Comparison of ENCODE assay signal across 9 cellular contexts in the genomic region with DNA sequence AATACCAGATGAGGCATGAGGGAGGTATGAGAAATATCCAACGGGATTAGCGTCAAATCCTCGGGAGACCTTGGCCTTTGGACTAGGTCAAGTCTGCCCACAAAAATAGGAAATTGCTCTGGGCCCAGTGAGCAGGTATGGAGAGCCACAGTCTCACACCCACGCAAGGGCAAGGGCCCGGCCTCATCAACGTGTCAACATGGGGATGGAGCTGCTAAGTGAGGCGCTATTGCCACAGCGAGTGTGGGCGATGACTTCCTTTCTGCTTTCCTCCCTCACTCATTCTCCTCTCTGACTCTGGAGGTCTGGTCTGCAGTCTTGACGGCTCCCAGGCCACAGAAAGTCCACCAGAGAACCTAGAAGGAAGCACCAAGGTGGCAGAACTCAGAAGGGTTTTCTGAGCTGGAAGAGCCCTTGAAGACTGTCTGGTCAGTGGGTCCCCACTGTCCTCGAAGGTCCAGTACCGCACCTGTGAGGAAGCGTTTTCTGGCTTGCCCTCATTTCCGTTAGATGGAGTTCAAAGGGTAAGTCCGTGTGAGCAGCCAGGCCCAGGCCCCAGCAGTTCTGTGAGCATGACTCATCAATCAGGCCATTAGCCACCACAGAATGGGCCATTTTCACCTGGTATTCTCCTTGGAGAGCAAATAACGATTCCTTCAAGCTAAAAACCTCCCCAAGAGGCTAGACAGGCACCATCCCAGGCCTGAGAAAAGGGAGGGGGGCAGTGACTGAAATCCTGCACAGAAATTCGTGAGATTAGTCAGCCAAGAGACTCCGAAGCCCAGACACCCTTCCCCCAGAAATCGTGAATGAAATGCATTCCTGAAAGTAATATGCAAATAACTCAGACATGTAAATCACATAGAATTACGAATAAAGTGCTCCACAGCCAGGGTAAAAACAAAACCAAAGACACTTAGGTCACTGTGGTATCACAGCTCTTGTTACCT.
DNase-seq lines count a peak whose midpoint lies in the region; ATAC-seq lines count a peak whose summit lies in the region.
"Had no signal": no experiment of that assay in that cellular context is flagged by ENCODE, and none has a peak within 500 bp of the region (broad histone marks: within the 10 kb centered on the region; RNA-seq: fewer than 3 reads in every experiment).

No MANE protein-coding gene starts in this region.

- H3K36me3 Mint-ChIP-seq in CD4-positive, alpha-beta memory T cell, result no peaks in the 10 kb centered on the region
- H3K36me3 Mint-ChIP-seq: naive B cell had no signal

- intact Hi-C loops in CD4-positive, alpha-beta memory T cell (cut with micrococcal nuclease), result no loop called here

- ATAC-seq in GM19395 (IDR thresholded peaks at IDR 0.05; ENCODE audit: unreplicated experiment), result peak; percentile 79
- peak; percentile 69 for ATAC-seq in HG03342 (IDR thresholded peaks at IDR 0.05; ENCODE audit: unreplicated experiment)

- H3K4me3 Mint-ChIP-seq in CD4-positive, alpha-beta memory T cell, result peak overlapping the region in 6 of 8 donors; percentile 42 to 79 (median 56)

- H3K27me3 Mint-ChIP-seq in CD4-positive, alpha-beta memory T cell, result no peaks in the 10 kb centered on the region
- H3K27me3 Mint-ChIP-seq: naive B cell had no signal

- peak overlapping the region in 6 of 7 donors; percentile 11 to 78 (median 58) for H3K27ac Mint-ChIP-seq in CD4-positive, alpha-beta memory T cell

- H3K36me3 ChIP-seq in CD4-positive, alpha-beta memory T cell (ENCODE audit: insufficient read depth, low read length), result no peaks in the 10 kb centered on the region

- H3K27me3 ChIP-seq in CD4-positive, alpha-beta memory T cell (ENCODE audit: insufficient read depth, low read length), result no peaks in the 10 kb centered on the region

- no peaks in the 10 kb centered on the region for H3K9me3 Mint-ChIP-seq in CD4-positive, alpha-beta memory T cell
- H3K9me3 Mint-ChIP-seq: naive B cell had no signal

- no peak overlapping the region for H3K27ac ChIP-seq in CD4-positive, alpha-beta memory T cell (ENCODE audit: low read depth, low read length)

- H3K4me3 ChIP-seq in CD4-positive, alpha-beta memory T cell (ENCODE audit: low read length in 2 of 2), result no peak overlapping the region

- peaks cover 14 to 24% (median 18%) of the 10 kb centered on the region in 4 donors for H3K4me1 Mint-ChIP-seq in CD4-positive, alpha-beta memory T cell

- peak in 1 of 5 donors; percentile 6 for DNase-seq in CD4-positive, alpha-beta memory T cell
- peak; percentile 79 for DNase-seq in activated CD4-positive, alpha-beta T cell treated with anti-CD3 and anti-CD28 coated beads for 48 hours
- DNase-seq in fibroblast of the conjunctiva (ENCODE audit: low read depth), result peak; percentile 67
- DNase-seq in stimulated activated CD4-positive, alpha-beta T cell treated with anti-CD3 and anti-CD28 coated beads, Interleukin-4, amount 100 ng/mL, for 48 hours (ENCODE audit: low read depth in 2 of 2), result peak; percentile 47 to 69
- no peak for DNase-seq in CD1c-positive myeloid dendritic cell (ENCODE audit: extremely low spot score)
- no peak for DNase-seq in NCI-H2227 (lab: John Stamatoyannopoulos, UW; ENCODE audit: unreplicated experiment)
- DNase-seq: naive B cell had no signal

- POLR2A ChIA-PET in CD4-positive, alpha-beta memory T cell (lab: Charles Lee; ENCODE audit: partially characterized antibody), result interaction anchor here (1.0 to 2.2 kb wide), 2 partner anchors 230 to 294 kb away, joined by 4 to 8 read pairs; a partner anchor contains a TSS

- no peaks in the 10 kb centered on the region for H3K9me3 ChIP-seq in CD4-positive, alpha-beta memory T cell (ENCODE audit: control insufficient read depth in 1 of 2, low read length in 2 of 2)

- CTCF ChIA-PET in CD4-positive, alpha-beta memory T cell (lab: Charles Lee; ENCODE audit: partially characterized antibody), result interaction anchor here (0.6 to 1.0 kb wide), 3 partner anchors 231 to 312 kb away, joined by 3 to 5 read pairs (median 3); no protein-coding TSS in a partner anchor

- peaks cover 17% of the 10 kb centered on the region for H3K4me1 ChIP-seq in CD4-positive, alpha-beta memory T cell (ENCODE audit: insufficient read depth, low read length)

Comparison
In these comparisons a context has a peak if more than half of its experiments do, and no peak if none do; other contexts are left out.
1. DNase-seq: peak in activated CD4-positive, alpha-beta T cell treated with anti-CD3 and anti-CD28 coated beads for 48 hours (single experiment), fibroblast of the conjunctiva (single experiment) and stimulated activated CD4-positive, alpha-beta T cell treated with anti-CD3 and anti-CD28 coated beads, Interleukin-4, amount 100 ng/mL, for 48 hours (2 of 2); none in CD1c-positive myeloid dendritic cell (single experiment) and NCI-H2227 (single experiment).